ENCODE assay signal across 29 cellular contexts in the genomic region with DNA sequence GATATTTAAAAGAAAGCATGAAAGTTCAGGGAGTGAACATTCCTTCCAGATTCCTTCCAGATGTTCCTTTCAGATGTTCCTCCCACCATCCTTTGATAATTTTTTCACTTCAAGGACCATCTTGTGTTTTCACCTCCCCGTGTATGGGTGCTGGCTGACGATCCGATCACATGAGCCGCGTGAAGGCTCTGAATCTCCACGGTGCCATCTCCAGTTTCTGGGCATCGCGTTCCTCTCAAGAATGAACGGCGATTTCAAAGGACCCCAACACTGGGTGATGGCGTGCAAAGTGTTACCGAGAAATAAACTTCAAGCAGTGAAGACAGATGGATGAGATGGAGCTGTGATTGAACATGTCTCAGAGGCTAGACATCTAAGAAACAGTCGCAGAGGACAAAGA.
"Had no signal": no experiment of that assay in that cellular context is flagged by ENCODE, and none has a peak within 500 bp of the region (broad histone marks: within the 10 kb centered on the region; RNA-seq: fewer than 3 reads in every experiment).

No MANE protein-coding gene starts in this region.

- H3K27ac Mint-ChIP-seq: activated B cell treated with CpG ODN at 0.5 μM for 24 hours; activated CD8-positive, alpha-beta T cell treated with anti-CD3 and anti-CD28 coated beads for 36 hours; activated naive CD8-positive, alpha-beta T cell; activated T-helper 2 cell treated with anti-CD3 and anti-CD28 coated beads, Interferon-gamma antibody, Interleukin-2, Interleukin-4, amounts not matched to agents 10 μg/mL and 5 μg/mL and 100 μg/mL, durations not matched to agents 14 hours and 24 hours and 36 hours; nephron progenitor cell; stimulated activated effector memory CD8-positive, alpha-beta T cell treated with anti-CD3 and anti-CD28 coated beads, Interleukin-12 subunit alpha, Interleukin-12 subunit beta, amount 100 ng/mL, for 72 hours; stimulated activated naive CD8-positive, alpha-beta T cell treated with anti-CD3 and anti-CD28 coated beads, Interleukin-15, amount 100 ng/mL, for 72 hours; T-helper 2 cell treated with Interferon-gamma antibody and Interleukin-4, amounts not matched to agents 5 μg/mL and 100 μg/mL, for 36 hours had no signal

- H3K9ac ChIP-seq: parathyroid adenoma had no signal

- H3K9me3 Mint-ChIP-seq: activated B cell treated with CpG ODN at 0.5 μM for 24 hours; activated CD8-positive, alpha-beta T cell treated with anti-CD3 and anti-CD28 coated beads for 36 hours; activated T-cell treated with anti-CD3 and anti-CD28 coated beads, Interleukin-2, amount 50 U/mL, for 4 hours; activated T-helper 2 cell treated with anti-CD3 and anti-CD28 coated beads, Interferon-gamma antibody, Interleukin-2, Interleukin-4, amounts not matched to agents 10 μg/mL and 5 μg/mL and 100 μg/mL, durations not matched to agents 14 hours and 24 hours and 36 hours; nephron progenitor cell; stimulated activated effector memory CD8-positive, alpha-beta T cell treated with anti-CD3 and anti-CD28 coated beads, Interleukin-12 subunit alpha, Interleukin-12 subunit beta, amount 100 ng/mL, for 72 hours; stimulated activated naive CD8-positive, alpha-beta T cell treated with anti-CD3 and anti-CD28 coated beads, Interleukin-15, amount 100 ng/mL, for 72 hours; T-helper 2 cell treated with Interferon-gamma antibody and Interleukin-4, amounts not matched to agents 5 μg/mL and 100 μg/mL, for 36 hours had no signal

- H3K36me3 ChIP-seq: adrenal gland, colonic mucosa, lower lobe of right lung, tibial artery had no signal

- H3K27ac ChIP-seq: adrenal gland, body of pancreas, colonic mucosa, lower lobe of right lung, parathyroid adenoma, skin epidermis, tibial artery had no signal

- H3K4me1 ChIP-seq: adrenal gland, body of pancreas, colonic mucosa, lower lobe of right lung, parathyroid adenoma, tibial artery had no signal

- ATAC-seq: activated CD8-positive, alpha-beta T cell treated with anti-CD3 and anti-CD28 coated beads for 36 hours; activated T-cell treated with anti-CD3 and anti-CD28 coated beads, Interleukin-2, amount 50 U/mL, for 4 hours; body of pancreas; esophagus mucosa; left lobe of liver; lower lobe of right lung; right cardiac atrium; stimulated activated effector memory CD8-positive, alpha-beta T cell treated with anti-CD3 and anti-CD28 coated beads, Interleukin-12 subunit alpha, Interleukin-12 subunit beta, amount 100 ng/mL, for 72 hours; stimulated activated naive CD8-positive, alpha-beta T cell treated with anti-CD3 and anti-CD28 coated beads, Interleukin-15, amount 100 ng/mL, for 72 hours had no signal

- H3K36me3 Mint-ChIP-seq: activated naive CD8-positive, alpha-beta T cell had no signal

- H3K4me3 Mint-ChIP-seq: activated B cell treated with CpG ODN at 0.5 μM for 24 hours; activated CD8-positive, alpha-beta T cell treated with anti-CD3 and anti-CD28 coated beads for 36 hours; activated naive CD8-positive, alpha-beta T cell; activated T-cell treated with anti-CD3 and anti-CD28 coated beads, Interleukin-2, amount 50 U/mL, for 4 hours; nephron progenitor cell; stimulated activated effector memory CD8-positive, alpha-beta T cell treated with anti-CD3 and anti-CD28 coated beads, Interleukin-12 subunit alpha, Interleukin-12 subunit beta, amount 100 ng/mL, for 72 hours; stimulated activated naive CD8-positive, alpha-beta T cell treated with anti-CD3 and anti-CD28 coated beads, Interleukin-15, amount 100 ng/mL, for 72 hours; T-helper 2 cell treated with Interferon-gamma antibody and Interleukin-4, amounts not matched to agents 5 μg/mL and 100 μg/mL, for 36 hours had no signal

- H3K27me3 ChIP-seq: adrenal gland, colonic mucosa, tibial artery had no signal

- H3K4me3 ChIP-seq: adrenal gland, body of pancreas, colonic mucosa, lower lobe of right lung, skin epidermis, tibial artery had no signal

- DNase-seq: activated B cell treated with CpG ODN at 0.5 μM for 24 hours; activated CD4-positive, alpha-beta T cell treated with anti-CD3 and anti-CD28 coated beads, Interleukin-2, amount 50 U/mL, for 1 hour; activated CD8-positive, alpha-beta T cell treated with anti-CD3 and anti-CD28 coated beads for 36 hours; activated naive CD4-positive, alpha-beta T cell treated with Interleukin-2 at 50 U/mL for 16 hours; activated T-cell treated with anti-CD3 and anti-CD28 coated beads, Interleukin-2, amount 50 U/mL, for 4 hours; adrenal gland; body of pancreas; colonic mucosa; effector CD8-positive, alpha-beta T cell; foreskin melanocyte; kidney glomerular epithelial cell; lower lobe of right lung; mesendoderm; nephron progenitor cell; occipital lobe; right cardiac atrium; stimulated activated CD4-positive, alpha-beta T cell treated with anti-CD3 and anti-CD28 coated beads, Interleukin-12 subunit alpha, Interleukin-12 subunit beta, amount 100 ng/mL, for 4 hours; stimulated activated CD4-positive, alpha-beta T cell treated with anti-CD3 and anti-CD28 coated beads, Interleukin-4, amount 100 ng/mL, for 24 hours; stimulated activated naive CD8-positive, alpha-beta T cell treated with anti-CD3 and anti-CD28 coated beads, Interleukin-15, amount 100 ng/mL, for 72 hours; T-helper 1 cell had no signal

- H3K4me1 Mint-ChIP-seq: activated B cell treated with CpG ODN at 0.5 μM for 24 hours; stimulated activated effector memory CD8-positive, alpha-beta T cell treated with anti-CD3 and anti-CD28 coated beads, Interleukin-12 subunit alpha, Interleukin-12 subunit beta, amount 100 ng/mL, for 72 hours; stimulated activated naive CD8-positive, alpha-beta T cell treated with anti-CD3 and anti-CD28 coated beads, Interleukin-15, amount 100 ng/mL, for 72 hours had no signal

- H3K9me3 ChIP-seq: adrenal gland, body of pancreas, colonic mucosa, lower lobe of right lung, tibial artery had no signal
